Comparison of ENCODE assay signal across 20 cellular contexts in the genomic region with DNA sequence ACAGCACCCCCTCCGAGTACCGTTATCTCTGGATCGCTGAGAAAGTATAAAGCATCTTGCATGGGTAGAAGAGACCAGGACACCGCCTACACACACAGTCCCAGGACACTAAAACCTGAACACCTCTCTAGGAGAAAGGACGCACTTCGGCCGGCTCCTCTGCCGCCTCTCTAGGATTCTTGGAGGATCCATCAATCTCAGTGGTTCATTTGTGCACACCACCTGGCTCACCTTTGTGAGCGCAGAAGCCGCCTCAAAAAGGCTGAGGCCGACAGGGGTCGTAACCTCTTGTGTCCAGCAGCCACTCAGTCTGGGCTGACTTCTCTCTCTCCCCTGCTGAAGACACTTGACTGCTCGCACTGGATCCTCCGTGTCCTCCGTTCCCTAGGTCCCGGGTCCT. TPM values are rescaled to one million over a fixed set of nuclear protein-coding genes. Genes with fewer than 3 reads are reported as not detected.
"Had no signal": no experiment of that assay in that cellular context is flagged by ENCODE, and none has a peak within 500 bp of the region (broad histone marks: within the 10 kb centered on the region; RNA-seq: fewer than 3 reads in every experiment).

No MANE protein-coding gene starts in this region.

- H3K4me3 ChIP-seq: Peyer's patch, SJSA1, SK-N-MC had no signal

- H3K9me3 ChIP-seq: SJSA1 had no signal

- H3K27ac ChIP-seq: Peyer's patch, SJSA1, SK-N-MC had no signal

- H3K27me3 ChIP-seq: Peyer's patch, SJSA1 had no signal

- H3K4me1 ChIP-seq: Peyer's patch, SJSA1 had no signal

- H3K36me3 ChIP-seq: Peyer's patch had no signal

- ATAC-seq: PC-3, Right ventricle myocardium inferior had no signal

- DNase-seq: KBM-7, NCI-H1092 treated with DMSO at 0.1 percent for 48 hours, NCI-H1436, NCI-H187, NCI-H2029, NCI-H2081 treated with DMSO at 0.1 percent for 48 hours, NCI-H2171, NCI-H226, NCI-H446, NCI-H510A, NCI-H524 treated with DMSO at 0.1 percent for 48 hours, NCI-H69, NCI-H774, PC-3, Peyer's patch, SHP77 treated with DMSO at 0.1 percent for 48 hours had no signal

RNA-seq across cellular contexts. Expression of gene ZSCAN23, which starts 13.5 kb away (rescaled TPM):
- total RNA-seq: OCI-LY7 had no signal
